8 cellular contexts compared by ENCODE assay signal in genomic region chr6:31733734-31734133, GRCh38. TPM values are rescaled to one million over a fixed set of nuclear protein-coding genes. Genes with fewer than 3 reads are reported as not detected.
A peak's percentile ranks its signal among the peaks of the same experiment; 100 is the strongest.
DNase-seq lines count a peak whose midpoint lies in the region; ATAC-seq, FAIRE-seq and TF ChIP-seq lines count a peak whose summit lies in the region.
"Had no signal": no experiment of that assay in that cellular context is flagged by ENCODE, and none has a peak within 500 bp of the region (broad histone marks: within the 10 kb centered on the region; RNA-seq: fewer than 3 reads in every experiment).

No MANE protein-coding gene starts in this region.

- H2AFZ ChIP-seq in astrocyte (ENCODE audit: low read depth, low read length), result no peak overlapping the region

- H3K27me3 ChIP-seq in astrocyte (ENCODE audit: insufficient read depth, low read length) (no peaks in the 10 kb centered on the region), foreskin keratinocyte (no peaks in the 10 kb centered on the region)

- H3K27ac Mint-ChIP-seq in HFFc6 (peak overlapping the region; percentile 92), astrocyte (ENCODE audit: unreplicated experiment) (peak overlapping the region; percentile 99), osteocyte (ENCODE audit: unreplicated experiment) (peak overlapping the region; percentile 96)

- FAIRE-seq in astrocyte (lab: Jason Lieb, UNC), result no peak
- FAIRE-seq: islet of Langerhans had no signal

- H3K4me2 ChIP-seq in astrocyte (ENCODE audit: low read length), result peak overlapping the region; percentile 93

- H3K4me1 Mint-ChIP-seq in HFFc6 (ENCODE audit: low read depth) (peaks cover 70% of the 10 kb centered on the region), astrocyte (ENCODE audit: low read depth, unreplicated experiment) (peaks cover 44% of the 10 kb centered on the region), osteocyte (ENCODE audit: unreplicated experiment) (peaks cover 61% of the 10 kb centered on the region)

- H4K20me1 ChIP-seq in astrocyte (ENCODE audit: insufficient read depth, low read length), result peaks cover 53% of the 10 kb centered on the region

- DNase-seq in HFFc6 (no peak), astrocyte (ENCODE audit: low read depth) (no peak), osteocyte (ENCODE audit: extremely low spot score, unreplicated experiment) (no peak), foreskin keratinocyte (no peak), NCI-H2029 (lab: John Stamatoyannopoulos, UW) (no peak)
- DNase-seq: activated CD4-positive, alpha-beta T cell treated with anti-CD3 and anti-CD28 coated beads, Interleukin-2, amount 50 U/mL, for 4 hours had no signal

- no peak for ATAC-seq in GM18870 (IDR thresholded peaks at IDR 0.05; ENCODE audit: unreplicated experiment)
- no peak for ATAC-seq in foreskin keratinocyte

- peak overlapping the region; percentile 88 for H3K4me3 ChIP-seq in astrocyte (ENCODE audit: insufficient read depth, low read depth, low read length)

- H3K9me3 Mint-ChIP-seq in HFFc6, result no peaks in the 10 kb centered on the region
- H3K9me3 Mint-ChIP-seq in astrocyte (ENCODE audit: unreplicated experiment), result no peaks in the 10 kb centered on the region
- H3K9me3 Mint-ChIP-seq in osteocyte (ENCODE audit: unreplicated experiment), result no peaks in the 10 kb centered on the region

- H3K4me3 Mint-ChIP-seq in HFFc6 (peak overlapping the region; percentile 98), astrocyte (ENCODE audit: unreplicated experiment) (peak overlapping the region; percentile 99), osteocyte (ENCODE audit: unreplicated experiment) (peak overlapping the region; percentile 99)

- no peak for TF ChIP-seq CTCF in HFFc6 (IDR thresholded peaks at IDR 0.05)
- no peak for TF ChIP-seq CTCF in astrocyte (IDR thresholded peaks at IDR 0.05; ENCODE audit: insufficient read depth, low read depth, low read length)
- no peak for TF ChIP-seq CTCF in osteocyte (IDR thresholded peaks at IDR 0.05)
- TF ChIP-seq CTCF in foreskin keratinocyte (conservative IDR thresholded peaks at IDR 0.05), result no peak

- H3K4me1 ChIP-seq in astrocyte (ENCODE audit: insufficient read depth, low read length) (peaks cover 47% of the 10 kb centered on the region), foreskin keratinocyte (peaks cover 15% of the 10 kb centered on the region)

- H3K9ac ChIP-seq in astrocyte (ENCODE audit: low read length), result peak overlapping the region; percentile 90

- no peaks in the 10 kb centered on the region for H3K9me3 ChIP-seq in astrocyte (ENCODE audit: insufficient read depth, low read depth, low read length)

- peaks cover 53% of the 10 kb centered on the region for H3K79me2 ChIP-seq in astrocyte (ENCODE audit: insufficient read depth, low read length)

- H3K36me3 Mint-ChIP-seq in HFFc6 (ENCODE audit: low read depth) (peaks cover 46% of the 10 kb centered on the region), astrocyte (ENCODE audit: low read depth, unreplicated experiment) (peaks cover 16% of the 10 kb centered on the region), osteocyte (ENCODE audit: unreplicated experiment) (peaks cover 21% of the 10 kb centered on the region)

- peaks cover 2% of the 10 kb centered on the region for H3K27me3 Mint-ChIP-seq in HFFc6 (ENCODE audit: insufficient read depth)
- H3K27me3 Mint-ChIP-seq in astrocyte (ENCODE audit: low read depth, unreplicated experiment), result no peaks in the 10 kb centered on the region
- H3K27me3 Mint-ChIP-seq in osteocyte (ENCODE audit: unreplicated experiment), result no peaks in the 10 kb centered on the region

- H3K27ac ChIP-seq in astrocyte (ENCODE audit: low read depth, low read length) (peak overlapping the region; percentile 81), foreskin keratinocyte (no peak overlapping the region)

- H3K36me3 ChIP-seq in astrocyte (ENCODE audit: insufficient read depth, low read length), result peaks cover 32% of the 10 kb centered on the region

RNA-seq across cellular contexts. Expression of gene CLIC1, which starts 2.6 kb away (rescaled TPM):
- 100 to 1,000 TPM; 638 to 833 (median 745) TPM for total RNA-seq in HFFc6 (2021; fragmentation: NEBNext Ultra II Directional; extraction: Animal tissue kit (Norgen Biotek cat#: 25700))
- total RNA-seq in astrocyte (484 and 518 TPM in 2 replicates), osteocyte (230 and 242 TPM in 2 replicates), foreskin keratinocyte (940 and 998 TPM in 2 replicates)
- 1,066 and 1,074 TPM in 2 replicates for polyA plus RNA-seq in foreskin keratinocyte

RNA-seq across cellular contexts. Expression of gene DDAH2, which starts 4.6 kb away (rescaled TPM):
- total RNA-seq in HFFc6 (2021; fragmentation: NEBNext Ultra II Directional; extraction: Animal tissue kit (Norgen Biotek cat#: 25700)), result 10 to 100 TPM; 44.0 to 47.8 (median 46.0) TPM
- total RNA-seq in astrocyte, result 62.5 and 72.4 TPM in 2 replicates
- 91.4 and 96.3 TPM in 2 replicates for total RNA-seq in osteocyte
- total RNA-seq in foreskin keratinocyte, result 10.1 and 10.7 TPM in 2 replicates
- 13.6 and 16.1 TPM in 2 replicates for polyA plus RNA-seq in foreskin keratinocyte

RNA-seq across cellular contexts. Expression of gene MSH5, which starts 6.1 kb away (rescaled TPM):
- total RNA-seq in HFFc6 (2021; fragmentation: NEBNext Ultra II Directional; extraction: Animal tissue kit (Norgen Biotek cat#: 25700)), result 10 to 100 TPM in 4 of 6 experiments, 1 to 10 TPM in 2; 7.4 to 14.8 (median 12.6) TPM
- total RNA-seq in astrocyte (5.7 and 6.8 TPM in 2 replicates), osteocyte (18.4 and 20.9 TPM in 2 replicates), foreskin keratinocyte (13.1 and 14.2 TPM in 2 replicates)
- polyA plus RNA-seq in foreskin keratinocyte, result 6.8 and 9.2 TPM in 2 replicates

RNA-seq across cellular contexts. Expression of gene MPIG6B, which starts 10.6 kb away (rescaled TPM):
- not detected for total RNA-seq in HFFc6 (2021; fragmentation: NEBNext Ultra II Directional; extraction: Animal tissue kit (Norgen Biotek cat#: 25700))
- total RNA-seq in astrocyte (not detected in 2 replicates), osteocyte (not detected in 2 replicates), foreskin keratinocyte (not detected in 2 replicates)
- polyA plus RNA-seq in foreskin keratinocyte, result 0.07 TPM in 1 of 2 replicates, not detected in the other

RNA-seq across cellular contexts. Expression of gene LY6G6C, which starts 12.2 kb away (rescaled TPM):
- total RNA-seq in HFFc6 (2021; fragmentation: NEBNext Ultra II Directional; extraction: Animal tissue kit (Norgen Biotek cat#: 25700)), result not detected
- total RNA-seq in astrocyte (0.41 and 0.66 TPM in 2 replicates), osteocyte (not detected in 2 replicates), foreskin keratinocyte (0.54 TPM in 1 of 2 replicates, not detected in the other)
- polyA plus RNA-seq in foreskin keratinocyte, result 0.28 and 0.44 TPM in 2 replicates
